In genomic region chr10:46282460-46283216, GRCh38 we compare ENCODE assay signal across 8 cellular contexts. TPM values are rescaled to one million over a fixed set of nuclear protein-coding genes. Genes with fewer than 3 reads are reported as not detected.
DNase-seq lines count a peak whose midpoint lies in the region; ATAC-seq lines count a peak whose summit lies in the region.

No MANE protein-coding gene starts in this region.

- DNase-seq in NCI-H82 (lab: John Stamatoyannopoulos, UW), result peak; percentile 78
- no peak for DNase-seq in NCI-H82 treated with DMSO at 0.1 percent for 48 hours (lab: John Stamatoyannopoulos, UW; ENCODE audit: unreplicated experiment)
- DNase-seq in NCI-H2227 treated with DMSO at 0.1 percent for 48 hours (lab: John Stamatoyannopoulos, UW), result peak; percentile 22
- DNase-seq in activated T-cell treated with anti-CD3 and anti-CD28 coated beads for 1 hour (ENCODE audit: low read depth), result peak; percentile 59
- peak; percentile 50 for DNase-seq in epidermal melanocyte (ENCODE audit: insufficient read length, low spot score)
- peak; percentile 35 to 60 for DNase-seq in stimulated activated CD8-positive, alpha-beta memory T cell treated with anti-CD3 and anti-CD28 coated beads, Interleukin-15, amount 100 ng/mL, for 48 hours (ENCODE audit: low read depth in 2 of 2)

- 2 to 7% methylated on average over 38 to 47 of the region's 58 CpGs for WGBS in mesodermal cell (ENCODE audit: insufficient coverage in 2 of 2), 2 experiments

- peaks cover 5% of the 10 kb centered on the region for H3K4me1 ChIP-seq in mesodermal cell (ENCODE audit: control insufficient read depth, insufficient read depth, low read length, poor library complexity, severe bottlenecking)

- H3K4me3 ChIP-seq in mesodermal cell (ENCODE audit: extremely low read depth, insufficient read depth, low read length, poor library complexity, severe bottlenecking), result peak overlapping the region; percentile 36

- no peak overlapping the region for H3K27ac ChIP-seq in mesodermal cell (ENCODE audit: low read depth, low read length, severe bottlenecking)

- no peak for ATAC-seq in HG03196 (IDR thresholded peaks at IDR 0.05; ENCODE audit: unreplicated experiment)

- no peaks in the 10 kb centered on the region for H3K36me3 ChIP-seq in mesodermal cell (ENCODE audit: control insufficient read depth, insufficient read depth, low read length)

- no peaks in the 10 kb centered on the region for H3K9me3 ChIP-seq in mesodermal cell (ENCODE audit: control insufficient read depth, low read length)

RNA-seq across cellular contexts. Expression of gene ANTXRL, which starts 4.2 kb away (rescaled TPM):
- not detected for polyA plus RNA-seq in mesodermal cell (2013, experiment 1 of 2)
- polyA plus RNA-seq in mesodermal cell (2013, experiment 2 of 2), result not detected
